In the genomic region with DNA sequence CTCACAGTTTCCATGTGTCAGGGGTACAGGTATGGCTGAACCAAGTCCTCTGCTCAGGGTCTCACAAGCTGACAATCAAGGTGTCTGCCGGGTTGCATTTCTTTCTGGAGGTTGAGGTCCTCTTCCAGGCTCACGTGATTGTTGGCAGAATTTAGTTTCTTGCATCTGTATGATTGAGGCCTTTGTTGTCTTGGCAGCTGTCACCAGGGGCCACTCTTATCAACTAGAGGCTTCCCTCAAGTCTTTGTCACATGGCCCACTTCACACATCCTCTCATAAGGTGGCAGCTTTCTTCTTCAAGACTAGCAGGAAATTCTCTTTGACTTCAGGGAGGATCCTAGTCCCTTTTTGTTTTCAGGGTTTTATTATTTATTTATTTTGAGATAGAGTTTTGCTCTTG, we compare ENCODE assay signal across 1 cellular context.
TF ChIP-seq lines count a peak whose summit lies in the region.

No MANE protein-coding gene starts in this region.

TF ChIP-seq in WTC11, 78 proteins besides CTCF, POLR2A, EP300 and RAD21 (continued from another document):
- TF ChIP-seq, protein P1, sequence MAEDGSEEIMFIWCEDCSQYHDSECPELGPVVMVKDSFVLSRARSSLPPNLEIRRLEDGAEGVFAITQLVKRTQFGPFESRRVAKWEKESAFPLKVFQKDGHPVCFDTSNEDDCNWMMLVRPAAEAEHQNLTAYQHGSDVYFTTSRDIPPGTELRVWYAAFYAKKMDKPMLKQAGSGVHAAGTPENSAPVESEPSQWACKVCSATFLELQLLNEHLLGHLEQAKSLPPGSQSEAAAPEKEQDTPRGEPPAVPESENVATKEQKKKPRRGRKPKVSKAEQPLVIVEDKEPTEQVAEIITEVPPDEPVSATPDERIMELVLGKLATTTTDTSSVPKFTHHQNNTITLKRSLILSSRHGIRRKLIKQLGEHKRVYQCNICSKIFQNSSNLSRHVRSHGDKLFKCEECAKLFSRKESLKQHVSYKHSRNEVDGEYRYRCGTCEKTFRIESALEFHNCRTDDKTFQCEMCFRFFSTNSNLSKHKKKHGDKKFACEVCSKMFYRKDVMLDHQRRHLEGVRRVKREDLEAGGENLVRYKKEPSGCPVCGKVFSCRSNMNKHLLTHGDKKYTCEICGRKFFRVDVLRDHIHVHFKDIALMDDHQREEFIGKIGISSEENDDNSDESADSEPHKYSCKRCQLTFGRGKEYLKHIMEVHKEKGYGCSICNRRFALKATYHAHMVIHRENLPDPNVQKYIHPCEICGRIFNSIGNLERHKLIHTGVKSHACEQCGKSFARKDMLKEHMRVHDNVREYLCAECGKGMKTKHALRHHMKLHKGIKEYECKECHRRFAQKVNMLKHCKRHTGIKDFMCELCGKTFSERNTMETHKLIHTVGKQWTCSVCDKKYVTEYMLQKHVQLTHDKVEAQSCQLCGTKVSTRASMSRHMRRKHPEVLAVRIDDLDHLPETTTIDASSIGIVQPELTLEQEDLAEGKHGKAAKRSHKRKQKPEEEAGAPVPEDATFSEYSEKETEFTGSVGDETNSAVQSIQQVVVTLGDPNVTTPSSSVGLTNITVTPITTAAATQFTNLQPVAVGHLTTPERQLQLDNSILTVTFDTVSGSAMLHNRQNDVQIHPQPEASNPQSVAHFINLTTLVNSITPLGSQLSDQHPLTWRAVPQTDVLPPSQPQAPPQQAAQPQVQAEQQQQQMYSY (CRISPR knock-in tag; IDR thresholded peaks at IDR 0.05) = no peak
- TF ChIP-seq TCF7 (CRISPR knock-in tag; IDR thresholded peaks at IDR 0.05; ENCODE audit: low read depth) = no peak
- no peak for TF ChIP-seq JUN (CRISPR knock-in tag; IDR thresholded peaks at IDR 0.05)
- TF ChIP-seq OVOL2 (CRISPR knock-in tag; IDR thresholded peaks at IDR 0.05; ENCODE audit: borderline replicate concordance) = no peak
- no peak for TF ChIP-seq PRRX2 (CRISPR knock-in tag; IDR thresholded peaks at IDR 0.05)
- TF ChIP-seq RELA (CRISPR knock-in tag; IDR thresholded peaks at IDR 0.05; ENCODE audit: borderline replicate concordance) = no peak
- no peak for TF ChIP-seq ZNF416 (CRISPR knock-in tag; IDR thresholded peaks at IDR 0.05)
- TF ChIP-seq, protein P2, sequence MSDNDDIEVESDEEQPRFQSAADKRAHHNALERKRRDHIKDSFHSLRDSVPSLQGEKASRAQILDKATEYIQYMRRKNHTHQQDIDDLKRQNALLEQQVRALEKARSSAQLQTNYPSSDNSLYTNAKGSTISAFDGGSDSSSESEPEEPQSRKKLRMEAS (CRISPR knock-in tag; IDR thresholded peaks at IDR 0.05) = no peak
- TF ChIP-seq MXD4 (CRISPR knock-in tag; IDR thresholded peaks at IDR 0.05; ENCODE audit: borderline replicate concordance) = no peak
- no peak for TF ChIP-seq ELF4 (CRISPR knock-in tag; IDR thresholded peaks at IDR 0.05; ENCODE audit: low read depth)
- TF ChIP-seq KAT7 (CRISPR knock-in tag; IDR thresholded peaks at IDR 0.05; ENCODE audit: borderline replicate concordance) = no peak
- TF ChIP-seq ZNF232 (CRISPR knock-in tag; IDR thresholded peaks at IDR 0.05) = no peak
